1 cellular context compared by ENCODE assay signal in the genomic region with DNA sequence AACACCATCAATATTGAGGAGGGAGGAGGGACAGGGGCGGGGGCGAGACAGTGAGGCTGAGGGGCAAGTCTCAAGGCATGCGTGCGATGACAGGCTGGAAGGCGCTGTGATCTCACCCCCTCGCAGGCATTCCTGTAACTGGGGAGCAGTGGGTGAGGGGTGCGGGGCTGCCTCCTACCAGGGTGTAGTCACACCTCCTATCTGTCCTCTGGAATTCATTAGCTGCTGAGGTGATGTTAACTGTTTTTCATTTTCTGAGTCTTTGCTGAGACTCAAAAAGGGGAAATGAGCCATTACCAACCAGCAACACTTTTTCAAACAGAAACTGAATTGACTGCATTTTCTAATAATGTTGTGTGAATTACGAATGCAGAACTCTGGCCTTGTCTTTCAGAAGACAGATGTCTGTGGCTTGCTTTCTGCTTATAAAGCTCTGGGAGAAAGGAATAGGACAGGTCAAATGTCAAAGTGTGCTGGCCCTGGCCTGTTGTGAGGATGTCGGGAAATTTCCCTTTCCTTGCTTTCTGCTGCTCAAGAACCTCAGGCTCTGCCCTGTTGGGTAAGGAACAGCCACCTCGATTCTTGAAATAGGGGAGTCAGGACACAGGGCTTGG.
TF ChIP-seq lines count a peak whose summit lies in the region.

No MANE protein-coding gene starts in this region.

TF ChIP-seq in K562, 482 proteins besides CTCF, POLR2A, EP300 and RAD21:
- no peak for TF ChIP-seq ETV5 (CRISPR knock-in tag; IDR thresholded peaks at IDR 0.05; ENCODE audit: low read depth)
- no peak for TF ChIP-seq ATF1 (CRISPR knock-in tag; IDR thresholded peaks at IDR 0.05)
- TF ChIP-seq ATF1 (tag; IDR thresholded peaks at IDR 0.05): no peak
- TF ChIP-seq PHF20 (IDR thresholded peaks at IDR 0.05; ENCODE audit: partially characterized antibody): no peak
- TF ChIP-seq, protein P1, sequence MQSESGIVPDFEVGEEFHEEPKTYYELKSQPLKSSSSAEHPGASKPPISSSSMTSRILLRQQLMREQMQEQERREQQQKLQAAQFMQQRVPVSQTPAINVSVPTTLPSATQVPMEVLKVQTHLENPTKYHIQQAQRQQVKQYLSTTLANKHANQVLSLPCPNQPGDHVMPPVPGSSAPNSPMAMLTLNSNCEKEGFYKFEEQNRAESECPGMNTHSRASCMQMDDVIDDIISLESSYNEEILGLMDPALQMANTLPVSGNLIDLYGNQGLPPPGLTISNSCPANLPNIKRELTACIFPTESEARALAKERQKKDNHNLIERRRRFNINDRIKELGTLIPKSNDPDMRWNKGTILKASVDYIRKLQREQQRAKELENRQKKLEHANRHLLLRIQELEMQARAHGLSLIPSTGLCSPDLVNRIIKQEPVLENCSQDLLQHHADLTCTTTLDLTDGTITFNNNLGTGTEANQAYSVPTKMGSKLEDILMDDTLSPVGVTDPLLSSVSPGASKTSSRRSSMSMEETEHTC (IDR thresholded peaks at IDR 0.05): no peak
- peak; percentile 62; the same call in 1 of the 2 replicates for TF ChIP-seq SPI1 (IDR thresholded peaks at IDR 0.05; ENCODE audit: borderline replicate concordance, low read depth, low read length)
- no peak for TF ChIP-seq ZNF174 (CRISPR knock-in tag; IDR thresholded peaks at IDR 0.05)
- TF ChIP-seq RBM25 (IDR thresholded peaks at IDR 0.05; ENCODE audit: low read depth, low read length, severe bottlenecking): no peak
- no peak for TF ChIP-seq ZNF3 (CRISPR knock-in tag; IDR thresholded peaks at IDR 0.05)
